8 cellular contexts compared by ENCODE assay signal in genomic region chr17:77374170-77374936, GRCh38.
DNase-seq lines count a peak whose midpoint lies in the region; ATAC-seq and TF ChIP-seq lines count a peak whose summit lies in the region.

No MANE protein-coding gene starts in this region.

- peak overlapping the region; percentile 90 to 92 for H3K4me3 Mint-ChIP-seq in stimulated activated naive B cell treated with anti-CD40 and anti-IgM and Interleukin-4, amounts not matched to agents 10 μg/mL and 1 μg/mL and 100 μg/mL, for 72 hours

- peak overlapping the region; percentile 94 for H3K9ac ChIP-seq in muscle layer of colon (ENCODE audit: low read length)

- TF ChIP-seq CTCF in GM06990 (IDR thresholded peaks at IDR 0.05; ENCODE audit: insufficient read depth, low read length, poor library complexity, severe bottlenecking): no peak

- H3K4me1 Mint-ChIP-seq in stimulated activated naive B cell treated with anti-CD40 and anti-IgM and Interleukin-4, amounts not matched to agents 10 μg/mL and 1 μg/mL and 100 μg/mL, for 72 hours: peaks cover 61 to 67% of the 10 kb centered on the region in 2 donors

- no peaks in the 10 kb centered on the region for H3K36me3 Mint-ChIP-seq in stimulated activated naive B cell treated with anti-CD40 and anti-IgM and Interleukin-4, amounts not matched to agents 10 μg/mL and 1 μg/mL and 100 μg/mL, for 72 hours

- H3K36me3 ChIP-seq in GM06990 (ENCODE audit: control insufficient read depth, insufficient read depth, low read length) (no peaks in the 10 kb centered on the region), muscle layer of colon (ENCODE audit: insufficient read depth, low read length) (no peaks in the 10 kb centered on the region)

- peaks cover 77% of the 10 kb centered on the region for H3K4me1 ChIP-seq in muscle layer of colon (ENCODE audit: insufficient read depth, low read length)

- H3K9me3 Mint-ChIP-seq in stimulated activated naive B cell treated with anti-CD40 and anti-IgM and Interleukin-4, amounts not matched to agents 10 μg/mL and 1 μg/mL and 100 μg/mL, for 72 hours: no peaks in the 10 kb centered on the region

- H3K4me3 ChIP-seq in GM06990 (replicated peaks; ENCODE audit: low read depth, low read length): peak overlapping the region; percentile 63
- peak overlapping the region; percentile 80 to 84 for H3K4me3 ChIP-seq in muscle layer of colon (ENCODE audit: low read depth in 1 of 2, low read length in 2 of 2)

- peak overlapping the region; percentile 97 for H3K27ac ChIP-seq in muscle layer of colon (ENCODE audit: low read depth, low read length)

- H3K9me3 ChIP-seq in muscle layer of colon (ENCODE audit: low read length): no peaks in the 10 kb centered on the region

- ATAC-seq in esophagus mucosa (peak; percentile 49), HG03460 (IDR thresholded peaks at IDR 0.05; ENCODE audit: unreplicated experiment) (no peak)
- peak; percentile 73 to 74 for ATAC-seq in stimulated activated naive B cell treated with anti-CD40 and anti-IgM and Interleukin-4, amounts not matched to agents 10 μg/mL and 1 μg/mL and 100 μg/mL, for 72 hours (replicated peaks)

- no peaks in the 10 kb centered on the region for H3K27me3 ChIP-seq in GM06990 (replicated peaks; ENCODE audit: control insufficient read depth, insufficient read depth, low read length)
- H3K27me3 ChIP-seq in muscle layer of colon (ENCODE audit: control insufficient read depth in 1 of 2, insufficient read depth in 2 of 2, low read length in 2 of 2): no peaks in the 10 kb centered on the region

- no peaks in the 10 kb centered on the region for H3K27me3 Mint-ChIP-seq in stimulated activated naive B cell treated with anti-CD40 and anti-IgM and Interleukin-4, amounts not matched to agents 10 μg/mL and 1 μg/mL and 100 μg/mL, for 72 hours

- DNase-seq in GM06990 (ENCODE audit: extremely low read depth, insufficient read length) (peak; percentile 48), NCI-H524 (lab: John Stamatoyannopoulos, UW) (peak; percentile 97), activated T-helper 1 cell treated with Interleukin-2 at 50 U/mL for 16 hours (ENCODE audit: low read depth) (peak; percentile 69), NCI-H2107 (lab: John Stamatoyannopoulos, UW) (no peak)
- DNase-seq in stimulated activated naive B cell treated with anti-CD40 and anti-IgM and Interleukin-4, amounts not matched to agents 10 μg/mL and 1 μg/mL and 100 μg/mL, for 72 hours: peak; percentile 45

- H3K27ac Mint-ChIP-seq in stimulated activated naive B cell treated with anti-CD40 and anti-IgM and Interleukin-4, amounts not matched to agents 10 μg/mL and 1 μg/mL and 100 μg/mL, for 72 hours: peak overlapping the region; percentile 82
